1 cellular context compared by ENCODE assay signal in the genomic region with DNA sequence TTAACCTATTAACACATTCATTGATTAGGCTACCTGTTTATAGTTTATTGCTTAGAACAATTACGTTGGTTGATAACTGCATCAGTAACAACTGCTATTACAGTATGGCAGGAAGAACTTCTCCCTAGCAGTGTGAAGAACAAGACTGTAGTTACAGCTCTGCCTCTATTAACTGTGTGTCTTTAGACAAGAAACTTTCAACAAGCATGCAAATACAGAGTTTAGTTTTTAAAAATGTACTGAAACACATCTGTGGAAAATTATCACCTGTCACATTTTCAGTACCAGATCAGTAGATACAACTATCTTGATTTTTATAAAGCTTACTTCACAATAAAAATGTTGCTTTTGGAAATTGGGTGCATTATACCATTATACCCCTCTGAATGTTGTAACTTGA.
TF ChIP-seq lines count a peak whose summit lies in the region.

No MANE protein-coding gene starts in this region.

TF ChIP-seq in HepG2, 621 proteins besides CTCF, POLR2A, EP300 and RAD21 (continued from another document):
- TF ChIP-seq, protein P1, sequence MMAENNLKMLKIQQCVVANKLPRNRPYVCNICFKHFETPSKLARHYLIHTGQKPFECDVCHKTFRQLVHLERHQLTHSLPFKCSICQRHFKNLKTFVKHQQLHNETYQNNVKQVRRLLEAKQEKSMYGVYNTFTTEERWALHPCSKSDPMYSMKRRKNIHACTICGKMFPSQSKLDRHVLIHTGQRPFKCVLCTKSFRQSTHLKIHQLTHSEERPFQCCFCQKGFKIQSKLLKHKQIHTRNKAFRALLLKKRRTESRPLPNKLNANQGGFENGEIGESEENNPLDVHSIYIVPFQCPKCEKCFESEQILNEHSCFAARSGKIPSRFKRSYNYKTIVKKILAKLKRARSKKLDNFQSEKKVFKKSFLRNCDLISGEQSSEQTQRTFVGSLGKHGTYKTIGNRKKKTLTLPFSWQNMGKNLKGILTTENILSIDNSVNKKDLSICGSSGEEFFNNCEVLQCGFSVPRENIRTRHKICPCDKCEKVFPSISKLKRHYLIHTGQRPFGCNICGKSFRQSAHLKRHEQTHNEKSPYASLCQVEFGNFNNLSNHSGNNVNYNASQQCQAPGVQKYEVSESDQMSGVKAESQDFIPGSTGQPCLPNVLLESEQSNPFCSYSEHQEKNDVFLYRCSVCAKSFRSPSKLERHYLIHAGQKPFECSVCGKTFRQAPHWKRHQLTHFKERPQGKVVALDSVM (CRISPR knock-in tag; IDR thresholded peaks at IDR 0.05), result no peak
- no peak for TF ChIP-seq TFE3 (CRISPR knock-in tag; IDR thresholded peaks at IDR 0.05)
- peak; percentile 33 for TF ChIP-seq AGO2 (optimal IDR thresholded peaks at IDR 0.05; ENCODE audit: low read depth, low read length)
- TF ChIP-seq THAP11 (CRISPR knock-in tag; IDR thresholded peaks at IDR 0.05), result no peak
